Comparison of ENCODE assay signal across 20 cellular contexts in genomic region chr12:29580971-29581370, GRCh38.
"Had no signal": no experiment of that assay in that cellular context is flagged by ENCODE, and none has a peak within 500 bp of the region (broad histone marks: within the 10 kb centered on the region; RNA-seq: fewer than 3 reads in every experiment).

No MANE protein-coding gene starts in this region.

- H3K27ac ChIP-seq: coronary artery, right lobe of liver, thyroid gland had no signal

- H3K36me3 ChIP-seq: gastroesophageal sphincter, heart right ventricle, ovary, right lobe of liver, thyroid gland had no signal

- DNase-seq: activated B cell treated with CpG ODN at 0.5 μM for 24 hours; activated CD4-positive, alpha-beta memory T cell treated with anti-CD3 and anti-CD28 coated beads, Interleukin-2, amount 10 ng/mL, durations not matched to agents 7 days and 5 days; activated CD4-positive, alpha-beta T cell treated with anti-CD3 and anti-CD28 coated beads for 48 hours; activated CD8-positive, alpha-beta memory T cell treated with anti-CD3 and anti-CD28 coated beads, Interleukin-2, amount 10 ng/mL, durations not matched to agents 7 days and 5 days; activated naive CD8-positive, alpha-beta T cell treated with anti-CD3 and anti-CD28 coated beads for 36 hours; central memory CD4-positive, alpha-beta T cell; erythroblast; heart right ventricle; mucosa of descending colon; naive thymus-derived CD4-positive, alpha-beta T cell; ovary; right lobe of liver; stimulated activated CD4-positive, alpha-beta T cell treated with anti-CD3 and anti-CD28 coated beads, Interleukin-12 subunit alpha, Interleukin-12 subunit beta, amount 100 ng/mL, for 4 hours; stimulated activated CD4-positive, alpha-beta T cell treated with anti-CD3 and anti-CD28 coated beads, Interleukin-1b, Interleukin-23, amount 100 ng/mL, for 48 hours; stimulated activated CD8-positive, alpha-beta memory T cell treated with anti-CD3 and anti-CD28 coated beads, Interleukin-4, amount 100 ng/mL, for 48 hours; stimulated activated naive CD4-positive, alpha-beta T cell; SW 1271; thyroid gland had no signal

- H3K4me3 ChIP-seq: coronary artery, gastroesophageal sphincter, heart right ventricle, mucosa of descending colon, ovary, right lobe of liver, thyroid gland had no signal

- H3K9me3 ChIP-seq: gastroesophageal sphincter, heart right ventricle, mucosa of descending colon, ovary, right lobe of liver, thyroid gland had no signal

- H3K27me3 ChIP-seq: gastroesophageal sphincter, heart right ventricle, ovary, right lobe of liver, thyroid gland had no signal

- ATAC-seq: activated CD8-positive, alpha-beta memory T cell treated with anti-CD3 and anti-CD28 coated beads, Interleukin-2, amount 10 ng/mL, durations not matched to agents 7 days and 5 days; gastroesophageal sphincter; heart right ventricle; naive thymus-derived CD4-positive, alpha-beta T cell had no signal

- H3K4me1 ChIP-seq: thyroid gland had no signal
